8 cellular contexts compared by ENCODE assay signal in the genomic region with DNA sequence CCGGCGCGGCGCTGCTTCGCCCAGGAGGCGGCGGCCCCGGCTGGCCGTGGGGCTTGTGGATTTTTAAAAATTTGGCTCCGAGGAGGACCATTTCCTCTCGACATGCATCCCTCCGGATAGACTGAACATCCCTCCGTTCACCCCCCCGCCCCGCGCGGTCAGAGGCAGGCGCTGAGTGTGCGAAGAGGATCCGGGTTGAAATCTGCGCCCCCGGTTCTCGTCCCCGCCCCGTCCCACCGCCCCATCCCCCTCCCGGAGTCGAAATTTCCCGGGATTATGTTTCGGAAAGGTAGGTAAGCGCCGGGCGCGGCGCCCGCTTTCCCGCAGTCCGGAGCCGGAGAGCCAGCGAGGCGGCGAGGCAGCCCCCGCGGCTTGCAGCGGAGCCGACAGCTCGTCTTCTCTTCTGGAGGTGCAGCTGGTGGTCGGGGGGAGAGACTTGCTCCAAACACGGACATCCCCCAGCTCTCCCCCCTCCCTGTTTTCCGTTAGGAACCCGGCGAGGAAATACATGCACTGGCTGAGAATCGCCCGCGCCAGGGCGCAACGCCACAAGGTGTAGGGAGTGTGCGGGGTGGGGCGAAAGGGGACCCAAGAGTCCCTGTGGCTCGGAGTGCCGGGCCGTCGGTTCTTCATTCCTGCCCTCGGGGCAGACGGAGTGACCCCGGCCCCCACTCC. TPM values are rescaled to one million over a fixed set of nuclear protein-coding genes. Genes with fewer than 3 reads are reported as not detected.
DNase-seq lines count a peak whose midpoint lies in the region; TF ChIP-seq lines count a peak whose summit lies in the region.

Gene PRKCE, plus strand, starts transcription at position 261 of the 675 bp plus-strand sequence.

- 1% methylated on average over 22 to 27 of the region's 66 CpGs for WGBS in mesodermal cell (ENCODE audit: insufficient coverage in 2 of 2), 2 experiments

- peaks cover 12% of the 10 kb centered on the region for H3K27me3 Mint-ChIP-seq in endothelial cell (ENCODE audit: unreplicated experiment)

- H3K9me3 ChIP-seq in mesodermal cell (ENCODE audit: control insufficient read depth, low read length) = no peaks in the 10 kb centered on the region

- H3K36me3 ChIP-seq in GM06990 (ENCODE audit: control insufficient read depth, insufficient read depth, low read length) (no peaks in the 10 kb centered on the region), mesodermal cell (ENCODE audit: control insufficient read depth, insufficient read depth, low read length) (peaks cover 15% of the 10 kb centered on the region)

- H3K9me3 Mint-ChIP-seq in endothelial cell (ENCODE audit: unreplicated experiment) = no peaks in the 10 kb centered on the region

- H3K27ac Mint-ChIP-seq in endothelial cell (ENCODE audit: unreplicated experiment) = peak within 1 kb of the TSS; percentile 89

- H3K4me1 ChIP-seq in mesodermal cell (ENCODE audit: control insufficient read depth, insufficient read depth, low read length, poor library complexity, severe bottlenecking) = peaks cover 7% of the 10 kb centered on the region

- no peaks in the 10 kb centered on the region; the same call in 1 of the 2 replicates for H3K27me3 ChIP-seq in GM06990 (replicated peaks; ENCODE audit: control insufficient read depth, insufficient read depth, low read length)

- DNase-seq in GM06990 (ENCODE audit: extremely low read depth, insufficient read length) (no peak), GOT3 (lab: John Stamatoyannopoulos, UW) (peak; percentile 62), LoVo (ENCODE audit: low spot score) (peak; percentile 11), endothelial cell (ENCODE audit: low spot score) (peak; percentile 38), AML-193 (lab: John Stamatoyannopoulos, UW) (no peak)
- peak; percentile 78 for DNase-seq in activated CD8-positive, alpha-beta memory T cell treated with anti-CD3 and anti-CD28 coated beads, Interleukin-2, amount 50 U/mL, for 48 hours
- DNase-seq in stimulated activated CD8-positive, alpha-beta memory T cell treated with anti-CD3 and anti-CD28 coated beads, Interleukin-4, amount 100 ng/mL, for 24 hours (ENCODE audit: low read depth) = peak; percentile 38

- H3K4me3 Mint-ChIP-seq in endothelial cell (ENCODE audit: unreplicated experiment) = peak within 1 kb of the TSS; percentile 100

- peaks cover 6% of the 10 kb centered on the region for H3K36me3 Mint-ChIP-seq in endothelial cell (ENCODE audit: low read depth, unreplicated experiment)

- H3K27ac ChIP-seq in mesodermal cell (ENCODE audit: low read depth, low read length, severe bottlenecking) = peak within 1 kb of the TSS; percentile 78

- H3K4me3 ChIP-seq in GM06990 (replicated peaks; ENCODE audit: low read depth, low read length) = peak within 1 kb of the TSS; percentile 84
- peak within 1 kb of the TSS; percentile 91 for H3K4me3 ChIP-seq in mesodermal cell (ENCODE audit: extremely low read depth, insufficient read depth, low read length, poor library complexity, severe bottlenecking)

- TF ChIP-seq CTCF in GM06990 (IDR thresholded peaks at IDR 0.05; ENCODE audit: insufficient read depth, low read length, poor library complexity, severe bottlenecking) = no peak
- no peak for TF ChIP-seq CTCF in endothelial cell (IDR thresholded peaks at IDR 0.05; ENCODE audit: unreplicated experiment)

- H3K4me1 Mint-ChIP-seq in endothelial cell (ENCODE audit: unreplicated experiment) = peaks cover 23% of the 10 kb centered on the region

RNA-seq across cellular contexts. Expression of gene PRKCE, which starts in this region (rescaled TPM):
- total RNA-seq in endothelial cell (ENCODE audit: unreplicated experiment) = 24.2 TPM
- polyA plus RNA-seq in mesodermal cell (2013, experiment 1 of 2) = 19.1 TPM
- polyA plus RNA-seq in mesodermal cell (2013, experiment 2 of 2) = 19.3 TPM

Comparison
In these comparisons a context has a peak if more than half of its experiments do, and no peak if none do; other contexts are left out.
1. DNase-seq: peak in GOT3 (single experiment), LoVo (single experiment), activated CD8-positive, alpha-beta memory T cell treated with anti-CD3 and anti-CD28 coated beads, Interleukin-2, amount 50 U/mL, for 48 hours (single experiment), endothelial cell (single experiment) and stimulated activated CD8-positive, alpha-beta memory T cell treated with anti-CD3 and anti-CD28 coated beads, Interleukin-4, amount 100 ng/mL, for 24 hours (single experiment); none in GM06990 (single experiment) and AML-193 (0 of 2).